Comparison of ENCODE assay signal across 14 cellular contexts in genomic region chr13:91238036-91238435, GRCh38.
"Had no signal": no experiment of that assay in that cellular context is flagged by ENCODE, and none has a peak within 500 bp of the region (broad histone marks: within the 10 kb centered on the region; RNA-seq: fewer than 3 reads in every experiment).

No MANE protein-coding gene starts in this region.

- FAIRE-seq: pancreas had no signal

- H3K4me1 ChIP-seq: pancreas had no signal

- H3K4me3 ChIP-seq: pancreas had no signal

- H3K36me3 ChIP-seq: pancreas had no signal

- ATAC-seq: activated CD4-positive, CD25-positive, alpha-beta regulatory T cell treated with anti-CD3 and anti-CD28 coated beads, Interleukin-2, amount 50 U/mL, for 24 hours; activated naive CD4-positive, alpha-beta T cell treated with anti-CD3 and anti-CD28 coated beads, Interleukin-2, amount 50 U/mL, for 72 hours; pancreas had no signal

- DNase-seq: activated CD4-positive, alpha-beta T cell treated with anti-CD3 and anti-CD28 coated beads, Interleukin-2, amount 50 U/mL, for 4 hours; activated effector memory CD4-positive, alpha-beta T cell treated with anti-CD3 and anti-CD28 coated beads, Interleukin-2, amount 50 U/mL, for 16 hours; activated T-cell treated with anti-CD3 and anti-CD28 coated beads, Interleukin-2, amount 50 U/mL, for 24 hours; amniotic stem cell; endodermal cell; erythroblast; hippocampal formation; kidney glomerular epithelial cell; pancreas; stimulated activated CD4-positive, alpha-beta T cell treated with anti-CD3 and anti-CD28 coated beads, Interleukin-12 subunit alpha, Interleukin-12 subunit beta, amount 100 ng/mL, for 4 hours; stimulated activated naive CD4-positive, alpha-beta T cell treated with Interleukin-2 at 50 U/mL for 16 hours; trophoblast cell had no signal

- H3K9me3 ChIP-seq: pancreas had no signal

- H3K27ac ChIP-seq: pancreas had no signal
